1 cellular context compared by ENCODE assay signal in genomic region chr22:39283312-39284141, GRCh38.
TF ChIP-seq lines count a peak whose summit lies in the region.

No MANE protein-coding gene starts in this region.

TF ChIP-seq in K562, 482 proteins besides CTCF, POLR2A, EP300 and RAD21 (continued from another document and continues in another):
- TF ChIP-seq ZNF740 (CRISPR knock-in tag; IDR thresholded peaks at IDR 0.05): no peak
- no peak for TF ChIP-seq ZNF740 (tag; IDR thresholded peaks at IDR 0.05)
- TF ChIP-seq PCBP2 (IDR thresholded peaks at IDR 0.05; ENCODE audit: low read depth, low read length, poor library complexity, severe bottlenecking): no peak
- no peak for TF ChIP-seq IRF2 (CRISPR knock-in tag; IDR thresholded peaks at IDR 0.05)
- TF ChIP-seq RBM14 (IDR thresholded peaks at IDR 0.05; ENCODE audit: borderline replicate concordance, insufficient read depth, low read depth, low read length): no peak
- TF ChIP-seq ETS1 (conservative IDR thresholded peaks at IDR 0.05; ENCODE audit: control insufficient read depth, low read depth, low read length): peak; percentile 38; the same call in 1 of the 2 replicates
- no peak for TF ChIP-seq ILF3 (IDR thresholded peaks at IDR 0.05; ENCODE audit: borderline replicate concordance)
- no peak for TF ChIP-seq RFX1 (IDR thresholded peaks at IDR 0.05)
- TF ChIP-seq PKNOX1 (IDR thresholded peaks at IDR 0.05): peak; percentile 45
- TF ChIP-seq COPS2 (conservative IDR thresholded peaks at IDR 0.05): no peak
- peak; percentile 98 for TF ChIP-seq GATAD2A (IDR thresholded peaks at IDR 0.05)
- no peak for TF ChIP-seq ZNF280A (IDR thresholded peaks at IDR 0.05; ENCODE audit: low read depth, partially characterized antibody)
- no peak for TF ChIP-seq SMAD2 (IDR thresholded peaks at IDR 0.05; ENCODE audit: low read depth, low read length)
- no peak for TF ChIP-seq IRF1 (CRISPR knock-in tag; IDR thresholded peaks at IDR 0.05; ENCODE audit: borderline replicate concordance)
- TF ChIP-seq NONO (IDR thresholded peaks at IDR 0.05; ENCODE audit: low read depth in 2 of 2, low read length in 1 of 2): peak in 1 of 2 experiments; percentile 49; a peak in 1 of 4 replicates
- no peak for TF ChIP-seq ZNF133 (CRISPR knock-in tag; IDR thresholded peaks at IDR 0.05)
- TF ChIP-seq POLR2G (IDR thresholded peaks at IDR 0.05; ENCODE audit: low read depth, low read length): peak; percentile 78
- TF ChIP-seq KDM4B (IDR thresholded peaks at IDR 0.05; ENCODE audit: borderline replicate concordance in 2 of 2, low read depth in 1 of 2): no peak
- TF ChIP-seq HEY1 (CRISPR knock-in tag; IDR thresholded peaks at IDR 0.05; ENCODE audit: borderline replicate concordance): no peak
- TF ChIP-seq RNF2 (IDR thresholded peaks at IDR 0.05): peak; percentile 94
- peak; percentile 51; the same call in 1 of the 2 replicates for TF ChIP-seq ZNF583 (CRISPR knock-in tag; IDR thresholded peaks at IDR 0.05)
- TF ChIP-seq CREB1 (IDR thresholded peaks at IDR 0.05): no peak
- TF ChIP-seq CREB1 (CRISPR knock-in tag; IDR thresholded peaks at IDR 0.05): peak; percentile 70
- no peak for TF ChIP-seq POLR2H (tag; IDR thresholded peaks at IDR 0.05; ENCODE audit: low read depth)
- TF ChIP-seq SLC30A9 (CRISPR knock-in tag; IDR thresholded peaks at IDR 0.05): no peak
- no peak for TF ChIP-seq BRCA1 (IDR thresholded peaks at IDR 0.05)
- no peak for TF ChIP-seq BRCA1 (CRISPR knock-in tag; IDR thresholded peaks at IDR 0.05)
- peak; percentile 33; the same call in 1 of the 2 replicates for TF ChIP-seq ZKSCAN8 (CRISPR knock-in tag; IDR thresholded peaks at IDR 0.05)
- TF ChIP-seq NFATC3 (IDR thresholded peaks at IDR 0.05): no peak
- TF ChIP-seq C11orf30 (IDR thresholded peaks at IDR 0.05; ENCODE audit: low read depth): peak; percentile 96
- no peak for TF ChIP-seq FOXP1 (CRISPR knock-in tag; IDR thresholded peaks at IDR 0.05)
- no peak for TF ChIP-seq AFF1 (IDR thresholded peaks at IDR 0.05; ENCODE audit: low read depth in 1 of 2, partially characterized antibody in 2 of 2)
- peak; percentile 84 for TF ChIP-seq CBFA2T3 (IDR thresholded peaks at IDR 0.05)
- TF ChIP-seq ZNF143 (CRISPR knock-in tag; IDR thresholded peaks at IDR 0.05): no peak
- peak; percentile 41; the same call in 1 of the 2 replicates for TF ChIP-seq ERF (CRISPR knock-in tag; IDR thresholded peaks at IDR 0.05)
- TF ChIP-seq ATF3 (IDR thresholded peaks at IDR 0.05): peak; percentile 88
- no peak for TF ChIP-seq ATF3 (CRISPR knock-in tag; conservative IDR thresholded peaks at IDR 0.05)
- TF ChIP-seq ZNF3 (CRISPR knock-in tag; IDR thresholded peaks at IDR 0.05): no peak
- TF ChIP-seq HMGN3 (IDR thresholded peaks at IDR 0.05; ENCODE audit: borderline replicate concordance, extremely low read depth, insufficient read length, low read depth, low read length): peak; percentile 91
- no peak for TF ChIP-seq FOXK2 (conservative IDR thresholded peaks at IDR 0.05 in 1 of 2, IDR thresholded peaks at IDR 0.05 in 1 of 2; ENCODE audit: low read depth in 2 of 2)
- 0 out of 4 replicates have a peak, but pooled peaks of 1 of the 2 experiments have one; percentile 12 for TF ChIP-seq KDM1A (IDR thresholded peaks at IDR 0.05)
- TF ChIP-seq MGA (IDR thresholded peaks at IDR 0.05): peak; percentile 86
